10 cellular contexts compared by ENCODE assay signal in genomic region chr3:24220859-24221657, GRCh38.
DNase-seq lines count a peak whose midpoint lies in the region; ATAC-seq and TF ChIP-seq lines count a peak whose summit lies in the region.
"Had no signal": no experiment of that assay in that cellular context is flagged by ENCODE, and none has a peak within 500 bp of the region (broad histone marks: within the 10 kb centered on the region; RNA-seq: fewer than 3 reads in every experiment).

No MANE protein-coding gene starts in this region.

- H3K4me1 Mint-ChIP-seq in neural progenitor cell, result peaks cover 13% of the 10 kb centered on the region

- no peaks in the 10 kb centered on the region for H3F3A ChIP-seq in neural progenitor cell (ENCODE audit: low read depth)

- no peak overlapping the region for H3K4me3 Mint-ChIP-seq in neural progenitor cell
- H3K4me3 Mint-ChIP-seq: activated naive CD8-positive, alpha-beta T cell had no signal

- H2AFZ ChIP-seq in neural progenitor cell (replicated peaks), result no peak overlapping the region

- ATAC-seq in GM18498 (IDR thresholded peaks at IDR 0.05; ENCODE audit: unreplicated experiment) (no peak), GM19324 (IDR thresholded peaks at IDR 0.05; ENCODE audit: low FRiP score, unreplicated experiment) (no peak), GM18868 (IDR thresholded peaks at IDR 0.05; ENCODE audit: unreplicated experiment) (no peak)

- no peak for TF ChIP-seq EP300 in esophagus muscularis mucosa (IDR thresholded peaks at IDR 0.05)

- H3K27me3 ChIP-seq in MG63 (no peaks in the 10 kb centered on the region), esophagus muscularis mucosa (no peaks in the 10 kb centered on the region), neural progenitor cell (no peaks in the 10 kb centered on the region)

- H3K9ac ChIP-seq in neural progenitor cell, result no peak overlapping the region

- no peak overlapping the region for H3K4me2 ChIP-seq in neural progenitor cell

- intact Hi-C loops in esophagus muscularis mucosa (cut with DNase I), result no loop called here

- TF ChIP-seq CTCF in AG09309 (IDR thresholded peaks at IDR 0.05; ENCODE audit: control insufficient read depth, insufficient read depth, low read depth, low read length, missing control alignments), result no peak
- no peak for TF ChIP-seq CTCF in esophagus muscularis mucosa (IDR thresholded peaks at IDR 0.05)
- TF ChIP-seq CTCF in neural progenitor cell (IDR thresholded peaks at IDR 0.05), result no peak

- H3K27me3 Mint-ChIP-seq in neural progenitor cell (ENCODE audit: insufficient read depth, low read depth), result peaks cover 4% of the 10 kb centered on the region

- no peaks in the 10 kb centered on the region for H3K79me2 ChIP-seq in neural progenitor cell (ENCODE audit: low read depth)

- H3K36me3 Mint-ChIP-seq in neural progenitor cell, result no peaks in the 10 kb centered on the region
- H3K36me3 Mint-ChIP-seq: activated naive CD8-positive, alpha-beta T cell had no signal

- 27% methylated on average over 4 of the region's 4 CpGs for WGBS in esophagus muscularis mucosa

- no peaks in the 10 kb centered on the region for H4K20me1 ChIP-seq in neural progenitor cell (ENCODE audit: low read depth)

- H3K4me1 ChIP-seq in esophagus muscularis mucosa (peaks cover 16 to 75% (median 66%) of the 10 kb centered on the region in 4 donors), neural progenitor cell (no peaks in the 10 kb centered on the region)

- no peaks in the 10 kb centered on the region for H3K36me3 ChIP-seq in MG63
- no peaks in the 10 kb centered on the region for H3K36me3 ChIP-seq in esophagus muscularis mucosa
- no peaks in the 10 kb centered on the region for H3K36me3 ChIP-seq in neural progenitor cell
- H3K36me3 ChIP-seq: neutrophil had no signal

- DNase-seq in AG09309 (ENCODE audit: low read depth), result peak; percentile 91
- peak; percentile 73 for DNase-seq in MG63
- DNase-seq in esophagus muscularis mucosa (ENCODE audit: extremely low spot score), result peak; percentile 92
- peak; percentile 27 for DNase-seq in neural progenitor cell (ENCODE audit: low spot score)
- no peak for DNase-seq in activated T-cell treated with anti-CD3 and anti-CD28 coated beads, Interleukin-2, amount 50 U/mL, for 1 hour

- H3K27ac Mint-ChIP-seq in neural progenitor cell, result no peak overlapping the region
- H3K27ac Mint-ChIP-seq: activated naive CD8-positive, alpha-beta T cell had no signal

- no peak for TF ChIP-seq POLR2A in esophagus muscularis mucosa (IDR thresholded peaks at IDR 0.05; ENCODE audit: low read depth)

- H3K27ac ChIP-seq in esophagus muscularis mucosa (replicated peaks in 1 of 4) (peak overlapping the region; percentile 69 to 85 (median 80)), neural progenitor cell (no peak overlapping the region)
- H3K27ac ChIP-seq: neutrophil had no signal

- no peak overlapping the region for H3K4me3 ChIP-seq in AG09309 (ENCODE audit: control insufficient read depth, low read depth, low read length)
- no peak overlapping the region for H3K4me3 ChIP-seq in MG63
- H3K4me3 ChIP-seq in esophagus muscularis mucosa, result no peak overlapping the region
- no peak overlapping the region for H3K4me3 ChIP-seq in neural progenitor cell

- no peaks in the 10 kb centered on the region for H3K9me3 Mint-ChIP-seq in neural progenitor cell

- H3K9me3 ChIP-seq in MG63, result no peaks in the 10 kb centered on the region
- no peaks in the 10 kb centered on the region for H3K9me3 ChIP-seq in esophagus muscularis mucosa
- H3K9me3 ChIP-seq in neural progenitor cell (ENCODE audit: low read depth), result no peaks in the 10 kb centered on the region
- H3K9me3 ChIP-seq: neutrophil had no signal
